ENCODE assay signal across 10 cellular contexts in genomic region chr12:1108276-1108675, GRCh38.
A peak's percentile ranks its signal among the peaks of the same experiment; 100 is the strongest.
DNase-seq lines count a peak whose midpoint lies in the region; ATAC-seq, FAIRE-seq and TF ChIP-seq lines count a peak whose summit lies in the region.
"Had no signal": no experiment of that assay in that cellular context is flagged by ENCODE, and none has a peak within 500 bp of the region (broad histone marks: within the 10 kb centered on the region; RNA-seq: fewer than 3 reads in every experiment).

No MANE protein-coding gene starts in this region.

- no peak overlapping the region for H3K9ac ChIP-seq in GM12878 (ENCODE audit: control insufficient read depth, insufficient read depth, low read length)
- H3K9ac ChIP-seq: parathyroid adenoma had no signal

- RAD21 ChIA-PET in GM12878 (lab: Charles Lee; ENCODE audit: unreplicated experiment): interaction anchor here (0.8 to 3.0 kb wide), 9 partner anchors 9 to 497 kb away, joined by 3 to 25 read pairs (median 5); partner anchors contain the start of gene RAD52

- no peaks in the 10 kb centered on the region for H3K9me3 ChIP-seq in GM12878 (replicated peaks; ENCODE audit: control insufficient read depth, insufficient read depth, low read length)
- H3K9me3 ChIP-seq in gastrocnemius medialis: no peaks in the 10 kb centered on the region

- DNase-seq in GM12878 (ENCODE audit: low read depth, low spot score) (peak; percentile 59), GF-D8 (lab: John Stamatoyannopoulos, UW) (no peak), H54 (ENCODE audit: insufficient read length, low spot score) (no peak), gastrocnemius medialis (no peak)
- DNase-seq: NCI-H510A treated with DMSO at 0.1 percent for 48 hours had no signal

- no peaks in the 10 kb centered on the region; the same call in 1 of the 2 replicates for H3K79me2 ChIP-seq in GM12878 (ENCODE audit: control insufficient read depth, insufficient read depth, low read length)

- in situ Hi-C loops in GM12878 (cut with MboI): no loop called here
- in situ Hi-C loops in gastrocnemius medialis (cut with MboI; ENCODE audit: low sequenced_read_pairs in 4 of 4): no loop called here

- no peak for TF ChIP-seq CTCF in GM12878 (IDR thresholded peaks at IDR 0.05 in 2 of 3, conservative IDR thresholded peaks at IDR 0.05 in 1 of 3; ENCODE audit: control insufficient read depth in 2 of 3, extremely low read depth in 1 of 3, insufficient read depth in 1 of 3, low read depth in 3 of 3, low read length in 3 of 3)
- TF ChIP-seq CTCF in gastrocnemius medialis (IDR thresholded peaks at IDR 0.05 in 4 of 5, conservative IDR thresholded peaks at IDR 0.05 in 1 of 5): no peak

- intact Hi-C loops in GM12878 (cut with micrococcal nuclease; ENCODE audit: unreplicated experiment) (loop anchor here (5.0 kb wide), 1 partner anchor 41 kb away; no protein-coding TSS in a partner anchor), gastrocnemius medialis (cut with DNase I; ENCODE audit: low total_unique reads) (no loop called here)

- ATAC-seq in GM18508 (IDR thresholded peaks at IDR 0.05; ENCODE audit: insufficient read depth, unreplicated experiment) (peak; percentile 85), GM21528 (IDR thresholded peaks at IDR 0.05; ENCODE audit: low FRiP score, unreplicated experiment) (peak; percentile 74), HG03469 (IDR thresholded peaks at IDR 0.05; ENCODE audit: unreplicated experiment) (peak; percentile 69), GM12878 (peak; percentile 99), gastrocnemius medialis (no peak), HG03108 (IDR thresholded peaks at IDR 0.05; ENCODE audit: unreplicated experiment) (no peak)

- no peak overlapping the region for H2AFZ ChIP-seq in GM12878 (ENCODE audit: control insufficient read depth, low read depth, low read length)
- H2AFZ ChIP-seq: parathyroid adenoma had no signal

- CTCF ChIA-PET in GM12878 (lab: Yijun Ruan, JAX): interaction anchor here (1.0 to 2.9 kb wide), 6 partner anchors 9 to 475 kb away, joined by 3 to 45 read pairs (median 8); no protein-coding TSS in a partner anchor

- 50% methylated on average over 1 of the region's 1 CpG for WGBS in GM12878 (ENCODE audit: insufficient coverage, insufficient replicate concordance, low lambda C conversion rate, missing lambda C conversion rate)

- no peak for TF ChIP-seq RAD21 in GM12878 (IDR thresholded peaks at IDR 0.05; ENCODE audit: insufficient read depth, low read depth, low read length)

- no TSS peak for BruUV-seq in GM12878 (replicated peaks; lab: Mats Ljungman, UMichigan)

- FAIRE-seq in GM12878 (lab: Jason Lieb, UNC) (peak; percentile 92), H54 (lab: Jason Lieb, UNC) (no peak)

- H3K4me1 ChIP-seq in GM12878 (ENCODE audit: control insufficient read depth, insufficient read depth, low read length): peaks cover 5% of the 10 kb centered on the region; the same call in 1 of the 2 replicates
- no peaks in the 10 kb centered on the region for H3K4me1 ChIP-seq in gastrocnemius medialis

- H3K27ac ChIP-seq in GM12878 (ENCODE audit: control insufficient read depth, insufficient read depth): no peak overlapping the region
- no peak overlapping the region for H3K27ac ChIP-seq in gastrocnemius medialis
- H3K27ac ChIP-seq: parathyroid adenoma had no signal

- H4K20me1 ChIP-seq in GM12878 (ENCODE audit: control insufficient read depth, insufficient read depth): no peaks in the 10 kb centered on the region

- 0 out of 4 replicates have a peak, but pooled peaks of 1 of the 2 experiments have one; percentile 35 for TF ChIP-seq EP300 in GM12878 (IDR thresholded peaks at IDR 0.05; ENCODE audit: borderline replicate concordance in 1 of 2, control insufficient read depth in 1 of 2, low read depth in 2 of 2, low read length in 2 of 2)

- H3K4me3 ChIP-seq in GM12878 (no peak overlapping the region), gastrocnemius medialis (no peak overlapping the region)

- H3K36me3 ChIP-seq in GM12878 (ENCODE audit: control insufficient read depth in 2 of 2, insufficient read depth in 2 of 2, low read length in 1 of 2) (no peaks in the 10 kb centered on the region), gastrocnemius medialis (peaks cover 0 to 14% of the 10 kb centered on the region in 2 donors)

- H3K4me2 ChIP-seq in GM12878 (ENCODE audit: control insufficient read depth, insufficient read depth): peak overlapping the region; percentile 0; the same call in 1 of the 2 replicates

- SMC1A ChIA-PET in GM12878 (lab: Charles Lee; ENCODE audit: uncharacterized antibody, unreplicated experiment): interaction anchor here (0.9 to 3.4 kb wide), 9 partner anchors 9 to 497 kb away, joined by 3 to 40 read pairs (median 5); no protein-coding TSS in a partner anchor

- H3K27me3 ChIP-seq in GM12878 (replicated peaks in 1 of 2; ENCODE audit: control insufficient read depth in 2 of 2, insufficient read depth in 2 of 2, low read length in 1 of 2) (no peaks in the 10 kb centered on the region), gastrocnemius medialis (no peaks in the 10 kb centered on the region)

- POLR2A ChIA-PET in GM12878 (lab: Charles Lee): interaction anchor here (0.5 to 1.0 kb wide), 2 partner anchors 13 to 480 kb away, joined by 3 read pairs; no protein-coding TSS in a partner anchor

- TF ChIP-seq POLR2A in GM12878 (IDR thresholded peaks at IDR 0.05; ENCODE audit: low read depth, low read length): no peak
- no peak for TF ChIP-seq POLR2A in H54 (IDR thresholded peaks at IDR 0.05; ENCODE audit: low read depth, low read length)
- no peak for TF ChIP-seq POLR2A in gastrocnemius medialis (IDR thresholded peaks at IDR 0.05)

TF ChIP-seq in GM12878, 131 proteins besides CTCF, POLR2A, EP300 and RAD21 (continues in another document):
- TF ChIP-seq, protein P1, sequence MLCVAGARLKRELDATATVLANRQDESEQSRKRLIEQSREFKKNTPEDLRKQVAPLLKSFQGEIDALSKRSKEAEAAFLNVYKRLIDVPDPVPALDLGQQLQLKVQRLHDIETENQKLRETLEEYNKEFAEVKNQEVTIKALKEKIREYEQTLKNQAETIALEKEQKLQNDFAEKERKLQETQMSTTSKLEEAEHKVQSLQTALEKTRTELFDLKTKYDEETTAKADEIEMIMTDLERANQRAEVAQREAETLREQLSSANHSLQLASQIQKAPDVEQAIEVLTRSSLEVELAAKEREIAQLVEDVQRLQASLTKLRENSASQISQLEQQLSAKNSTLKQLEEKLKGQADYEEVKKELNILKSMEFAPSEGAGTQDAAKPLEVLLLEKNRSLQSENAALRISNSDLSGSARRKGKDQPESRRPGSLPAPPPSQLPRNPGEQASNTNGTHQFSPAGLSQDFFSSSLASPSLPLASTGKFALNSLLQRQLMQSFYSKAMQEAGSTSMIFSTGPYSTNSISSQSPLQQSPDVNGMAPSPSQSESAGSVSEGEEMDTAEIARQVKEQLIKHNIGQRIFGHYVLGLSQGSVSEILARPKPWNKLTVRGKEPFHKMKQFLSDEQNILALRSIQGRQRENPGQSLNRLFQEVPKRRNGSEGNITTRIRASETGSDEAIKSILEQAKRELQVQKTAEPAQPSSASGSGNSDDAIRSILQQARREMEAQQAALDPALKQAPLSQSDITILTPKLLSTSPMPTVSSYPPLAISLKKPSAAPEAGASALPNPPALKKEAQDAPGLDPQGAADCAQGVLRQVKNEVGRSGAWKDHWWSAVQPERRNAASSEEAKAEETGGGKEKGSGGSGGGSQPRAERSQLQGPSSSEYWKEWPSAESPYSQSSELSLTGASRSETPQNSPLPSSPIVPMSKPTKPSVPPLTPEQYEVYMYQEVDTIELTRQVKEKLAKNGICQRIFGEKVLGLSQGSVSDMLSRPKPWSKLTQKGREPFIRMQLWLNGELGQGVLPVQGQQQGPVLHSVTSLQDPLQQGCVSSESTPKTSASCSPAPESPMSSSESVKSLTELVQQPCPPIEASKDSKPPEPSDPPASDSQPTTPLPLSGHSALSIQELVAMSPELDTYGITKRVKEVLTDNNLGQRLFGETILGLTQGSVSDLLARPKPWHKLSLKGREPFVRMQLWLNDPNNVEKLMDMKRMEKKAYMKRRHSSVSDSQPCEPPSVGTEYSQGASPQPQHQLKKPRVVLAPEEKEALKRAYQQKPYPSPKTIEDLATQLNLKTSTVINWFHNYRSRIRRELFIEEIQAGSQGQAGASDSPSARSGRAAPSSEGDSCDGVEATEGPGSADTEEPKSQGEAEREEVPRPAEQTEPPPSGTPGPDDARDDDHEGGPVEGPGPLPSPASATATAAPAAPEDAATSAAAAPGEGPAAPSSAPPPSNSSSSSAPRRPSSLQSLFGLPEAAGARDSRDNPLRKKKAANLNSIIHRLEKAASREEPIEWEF (IDR thresholded peaks at IDR 0.05; ENCODE audit: insufficient replicate concordance, low read depth, low read length): no peak
- TF ChIP-seq, protein P2, sequence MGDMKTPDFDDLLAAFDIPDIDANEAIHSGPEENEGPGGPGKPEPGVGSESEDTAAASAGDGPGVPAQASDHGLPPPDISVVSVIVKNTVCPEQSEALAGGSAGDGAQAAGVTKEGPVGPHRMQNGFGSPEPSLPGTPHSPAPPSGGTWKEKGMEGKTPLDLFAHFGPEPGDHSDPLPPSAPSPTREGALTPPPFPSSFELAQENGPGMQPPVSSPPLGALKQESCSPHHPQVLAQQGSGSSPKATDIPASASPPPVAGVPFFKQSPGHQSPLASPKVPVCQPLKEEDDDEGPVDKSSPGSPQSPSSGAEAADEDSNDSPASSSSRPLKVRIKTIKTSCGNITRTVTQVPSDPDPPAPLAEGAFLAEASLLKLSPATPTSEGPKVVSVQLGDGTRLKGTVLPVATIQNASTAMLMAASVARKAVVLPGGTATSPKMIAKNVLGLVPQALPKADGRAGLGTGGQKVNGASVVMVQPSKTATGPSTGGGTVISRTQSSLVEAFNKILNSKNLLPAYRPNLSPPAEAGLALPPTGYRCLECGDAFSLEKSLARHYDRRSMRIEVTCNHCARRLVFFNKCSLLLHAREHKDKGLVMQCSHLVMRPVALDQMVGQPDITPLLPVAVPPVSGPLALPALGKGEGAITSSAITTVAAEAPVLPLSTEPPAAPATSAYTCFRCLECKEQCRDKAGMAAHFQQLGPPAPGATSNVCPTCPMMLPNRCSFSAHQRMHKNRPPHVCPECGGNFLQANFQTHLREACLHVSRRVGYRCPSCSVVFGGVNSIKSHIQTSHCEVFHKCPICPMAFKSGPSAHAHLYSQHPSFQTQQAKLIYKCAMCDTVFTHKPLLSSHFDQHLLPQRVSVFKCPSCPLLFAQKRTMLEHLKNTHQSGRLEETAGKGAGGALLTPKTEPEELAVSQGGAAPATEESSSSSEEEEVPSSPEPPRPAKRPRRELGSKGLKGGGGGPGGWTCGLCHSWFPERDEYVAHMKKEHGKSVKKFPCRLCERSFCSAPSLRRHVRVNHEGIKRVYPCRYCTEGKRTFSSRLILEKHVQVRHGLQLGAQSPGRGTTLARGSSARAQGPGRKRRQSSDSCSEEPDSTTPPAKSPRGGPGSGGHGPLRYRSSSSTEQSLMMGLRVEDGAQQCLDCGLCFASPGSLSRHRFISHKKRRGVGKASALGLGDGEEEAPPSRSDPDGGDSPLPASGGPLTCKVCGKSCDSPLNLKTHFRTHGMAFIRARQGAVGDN (IDR thresholded peaks at IDR 0.05): no peak
- TF ChIP-seq RB1 (IDR thresholded peaks at IDR 0.05; ENCODE audit: borderline replicate concordance): no peak
- TF ChIP-seq SMC3 (IDR thresholded peaks at IDR 0.05; ENCODE audit: borderline replicate concordance, low read length): no peak

Comparison
In these comparisons a context has a peak if more than half of its experiments do, and no peak if none do; other contexts are left out.
1. ATAC-seq: peak in GM18508 (single experiment), GM21528 (single experiment), HG03469 (single experiment) and GM12878 (single experiment); none in gastrocnemius medialis (0 of 2) and HG03108 (single experiment).